9 cellular contexts compared by ENCODE assay signal in the genomic region with DNA sequence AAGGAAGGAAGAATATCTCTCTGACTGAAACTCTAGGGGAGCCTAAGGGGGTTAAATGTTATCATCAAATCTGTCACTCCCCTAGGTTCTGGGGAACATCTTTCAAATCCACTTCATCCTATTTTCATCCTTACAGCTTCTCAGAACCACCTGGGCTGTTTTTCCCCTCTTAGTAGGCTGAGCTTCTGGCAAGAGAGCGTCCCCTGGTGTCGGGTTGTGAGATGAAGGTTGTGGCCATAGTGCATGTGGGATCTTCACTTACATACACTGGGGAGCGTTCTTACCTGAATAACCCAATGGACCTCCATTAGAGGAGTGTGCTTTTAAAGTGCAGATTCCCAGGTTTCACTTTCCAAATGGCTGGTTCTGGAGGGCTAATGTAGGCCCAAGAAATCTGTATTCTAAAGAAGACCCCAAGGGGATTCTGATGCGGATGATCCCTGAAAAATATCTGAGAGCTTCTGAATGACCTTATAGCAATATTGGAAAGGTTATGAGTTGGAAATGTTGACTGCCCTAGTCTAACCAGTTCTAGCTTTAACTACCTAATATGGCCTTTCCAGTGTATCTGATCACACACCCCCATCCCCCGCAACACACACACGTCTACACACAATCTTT.
DNase-seq lines count a peak whose midpoint lies in the region; ATAC-seq, FAIRE-seq and TF ChIP-seq lines count a peak whose summit lies in the region.
"Had no signal": no experiment of that assay in that cellular context is flagged by ENCODE, and none has a peak within 500 bp of the region (broad histone marks: within the 10 kb centered on the region; RNA-seq: fewer than 3 reads in every experiment).

No MANE protein-coding gene starts in this region.

- H3K36me3 ChIP-seq in K562 (ENCODE audit: control insufficient read depth, insufficient read depth, low read length) (no peaks in the 10 kb centered on the region), vagina (no peaks in the 10 kb centered on the region)

- no peak for ATAC-seq in activated CD4-positive, CD25-positive, alpha-beta regulatory T cell treated with anti-CD3 and anti-CD28 coated beads, Interleukin-2, amount 50 U/mL, for 24 hours
- no peak for ATAC-seq in K562

- peak; percentile 16 to 35; a peak in 3 of 4 replicates for TF ChIP-seq RAD21 in K562 (CRISPR knock-in tag; conservative IDR thresholded peaks at IDR 0.05 in 1 of 2, IDR thresholded peaks at IDR 0.05 in 1 of 2)

- H3K4me1 ChIP-seq in K562 (replicated peaks in 1 of 2; ENCODE audit: control insufficient read depth in 2 of 2, insufficient read depth in 2 of 2, low read length in 2 of 2) (no peaks in the 10 kb centered on the region), vagina (no peaks in the 10 kb centered on the region)

- no peaks in the 10 kb centered on the region for H4K20me1 ChIP-seq in K562 (replicated peaks; ENCODE audit: control insufficient read depth, insufficient read depth, low read length)

- no peak overlapping the region for H2AFZ ChIP-seq in K562 (ENCODE audit: low read depth, low read length)

- in situ Hi-C loops in K562 (cut with MboI): no loop called here

- FAIRE-seq in K562 (lab: Jason Lieb, UNC): no peak
- FAIRE-seq: G401.6 had no signal

- TF ChIP-seq POLR2A in K562 (conservative IDR thresholded peaks at IDR 0.05): no peak
- no peak for TF ChIP-seq POLR2A in vagina (IDR thresholded peaks at IDR 0.05)

- TF ChIP-seq EP300 in K562 (IDR thresholded peaks at IDR 0.05; ENCODE audit: low read length): no peak

- H3K4me3 ChIP-seq in K562 (no peak overlapping the region), vagina (no peak overlapping the region)

- TF ChIP-seq CTCF in K562 (IDR thresholded peaks at IDR 0.05 in 2 of 3, conservative IDR thresholded peaks at IDR 0.05 in 1 of 3; ENCODE audit: insufficient read depth in 2 of 3, low read depth in 1 of 3, low read length in 3 of 3): peak in 2 of 3 experiments; percentile 22 to 31; a peak in 1 of 6 replicates
- peak; percentile 15 to 22 (median 19) for TF ChIP-seq CTCF in vagina (IDR thresholded peaks at IDR 0.05)

- H3K79me2 ChIP-seq in K562 (ENCODE audit: control insufficient read depth, insufficient read depth, low read length): no peaks in the 10 kb centered on the region

- DNase-seq in activated CD4-positive, CD25-positive, alpha-beta regulatory T cell treated with anti-CD3 and anti-CD28 coated beads, Interleukin-2, amount 50 U/mL, for 16 hours (ENCODE audit: low read depth, low spot score): peak; percentile 15
- DNase-seq in T follicular helper cell (ENCODE audit: low read depth): peak; percentile 35
- DNase-seq in K562 (ENCODE audit: extremely low read depth in 1 of 4, low spot score in 3 of 4): peak in 3 of 4 experiments; percentile 8 to 13 (median 9)
- DNase-seq in myocyte (ENCODE audit: low read depth): peak; percentile 40
- no peak for DNase-seq in vagina (ENCODE audit: extremely low spot score in 2 of 2)
- DNase-seq in ureter (ENCODE audit: low spot score): no peak
- DNase-seq in glomerular visceral epithelial cell (ENCODE audit: extremely low spot score): no peak

- no peak overlapping the region for H3K4me2 ChIP-seq in K562 (ENCODE audit: insufficient read depth, low read length)

- 1% methylated on average over 6 of the region's 6 CpGs for WGBS in K562 (ENCODE audit: insufficient coverage, low coverage, missing lambda C conversion rate)

- intact Hi-C loops in K562 (cut with micrococcal nuclease) (loop anchor here (10.0 kb wide), 1 partner anchor 879 kb away; no protein-coding TSS in a partner anchor), vagina (cut with DNase I) (no loop called here)

- H3K27me3 ChIP-seq in K562 (ENCODE audit: control insufficient read depth in 2 of 2, insufficient read depth in 2 of 2, low read length in 2 of 2) (no peaks in the 10 kb centered on the region), vagina (no peaks in the 10 kb centered on the region)

- POLR2A ChIA-PET in K562 (lab: Yijun Ruan, JAX): interaction anchor here (0.6 kb wide), 1 partner anchor 628 kb away, joined by 3 read pairs; no protein-coding TSS in a partner anchor

- H3K27ac ChIP-seq in K562 (ENCODE audit: extremely low read depth, low read depth, low read length) (no peak overlapping the region), vagina (no peak overlapping the region)

- H3K9me1 ChIP-seq in K562 (ENCODE audit: control insufficient read depth, insufficient read depth, low read length): no peaks in the 10 kb centered on the region

- H3K9me3 ChIP-seq in K562 (replicated peaks; ENCODE audit: control insufficient read depth, insufficient read depth, low read depth, low read length) (no peaks in the 10 kb centered on the region; the same call in 1 of the 2 replicates), vagina (no peaks in the 10 kb centered on the region)

- BruUV-seq in K562 (replicated peaks; lab: Mats Ljungman, UMichigan): no TSS peak

- H3K9ac ChIP-seq in K562 (ENCODE audit: insufficient read depth in 1 of 2, low read depth in 2 of 2, low read length in 2 of 2): no peak overlapping the region

- CTCF ChIA-PET in K562 (lab: Yijun Ruan, JAX; ENCODE audit: low intra/inter-chr PET ratio): no interaction called here

TF ChIP-seq in K562, 482 proteins besides CTCF, POLR2A, EP300 and RAD21:
- TF ChIP-seq NFIX (CRISPR knock-in tag; IDR thresholded peaks at IDR 0.05; ENCODE audit: low read depth): no peak
- TF ChIP-seq ESRRA (IDR thresholded peaks at IDR 0.05; ENCODE audit: borderline replicate concordance, low read depth): no peak
- no peak for TF ChIP-seq EP400 (IDR thresholded peaks at IDR 0.05)
- TF ChIP-seq, protein P1, sequence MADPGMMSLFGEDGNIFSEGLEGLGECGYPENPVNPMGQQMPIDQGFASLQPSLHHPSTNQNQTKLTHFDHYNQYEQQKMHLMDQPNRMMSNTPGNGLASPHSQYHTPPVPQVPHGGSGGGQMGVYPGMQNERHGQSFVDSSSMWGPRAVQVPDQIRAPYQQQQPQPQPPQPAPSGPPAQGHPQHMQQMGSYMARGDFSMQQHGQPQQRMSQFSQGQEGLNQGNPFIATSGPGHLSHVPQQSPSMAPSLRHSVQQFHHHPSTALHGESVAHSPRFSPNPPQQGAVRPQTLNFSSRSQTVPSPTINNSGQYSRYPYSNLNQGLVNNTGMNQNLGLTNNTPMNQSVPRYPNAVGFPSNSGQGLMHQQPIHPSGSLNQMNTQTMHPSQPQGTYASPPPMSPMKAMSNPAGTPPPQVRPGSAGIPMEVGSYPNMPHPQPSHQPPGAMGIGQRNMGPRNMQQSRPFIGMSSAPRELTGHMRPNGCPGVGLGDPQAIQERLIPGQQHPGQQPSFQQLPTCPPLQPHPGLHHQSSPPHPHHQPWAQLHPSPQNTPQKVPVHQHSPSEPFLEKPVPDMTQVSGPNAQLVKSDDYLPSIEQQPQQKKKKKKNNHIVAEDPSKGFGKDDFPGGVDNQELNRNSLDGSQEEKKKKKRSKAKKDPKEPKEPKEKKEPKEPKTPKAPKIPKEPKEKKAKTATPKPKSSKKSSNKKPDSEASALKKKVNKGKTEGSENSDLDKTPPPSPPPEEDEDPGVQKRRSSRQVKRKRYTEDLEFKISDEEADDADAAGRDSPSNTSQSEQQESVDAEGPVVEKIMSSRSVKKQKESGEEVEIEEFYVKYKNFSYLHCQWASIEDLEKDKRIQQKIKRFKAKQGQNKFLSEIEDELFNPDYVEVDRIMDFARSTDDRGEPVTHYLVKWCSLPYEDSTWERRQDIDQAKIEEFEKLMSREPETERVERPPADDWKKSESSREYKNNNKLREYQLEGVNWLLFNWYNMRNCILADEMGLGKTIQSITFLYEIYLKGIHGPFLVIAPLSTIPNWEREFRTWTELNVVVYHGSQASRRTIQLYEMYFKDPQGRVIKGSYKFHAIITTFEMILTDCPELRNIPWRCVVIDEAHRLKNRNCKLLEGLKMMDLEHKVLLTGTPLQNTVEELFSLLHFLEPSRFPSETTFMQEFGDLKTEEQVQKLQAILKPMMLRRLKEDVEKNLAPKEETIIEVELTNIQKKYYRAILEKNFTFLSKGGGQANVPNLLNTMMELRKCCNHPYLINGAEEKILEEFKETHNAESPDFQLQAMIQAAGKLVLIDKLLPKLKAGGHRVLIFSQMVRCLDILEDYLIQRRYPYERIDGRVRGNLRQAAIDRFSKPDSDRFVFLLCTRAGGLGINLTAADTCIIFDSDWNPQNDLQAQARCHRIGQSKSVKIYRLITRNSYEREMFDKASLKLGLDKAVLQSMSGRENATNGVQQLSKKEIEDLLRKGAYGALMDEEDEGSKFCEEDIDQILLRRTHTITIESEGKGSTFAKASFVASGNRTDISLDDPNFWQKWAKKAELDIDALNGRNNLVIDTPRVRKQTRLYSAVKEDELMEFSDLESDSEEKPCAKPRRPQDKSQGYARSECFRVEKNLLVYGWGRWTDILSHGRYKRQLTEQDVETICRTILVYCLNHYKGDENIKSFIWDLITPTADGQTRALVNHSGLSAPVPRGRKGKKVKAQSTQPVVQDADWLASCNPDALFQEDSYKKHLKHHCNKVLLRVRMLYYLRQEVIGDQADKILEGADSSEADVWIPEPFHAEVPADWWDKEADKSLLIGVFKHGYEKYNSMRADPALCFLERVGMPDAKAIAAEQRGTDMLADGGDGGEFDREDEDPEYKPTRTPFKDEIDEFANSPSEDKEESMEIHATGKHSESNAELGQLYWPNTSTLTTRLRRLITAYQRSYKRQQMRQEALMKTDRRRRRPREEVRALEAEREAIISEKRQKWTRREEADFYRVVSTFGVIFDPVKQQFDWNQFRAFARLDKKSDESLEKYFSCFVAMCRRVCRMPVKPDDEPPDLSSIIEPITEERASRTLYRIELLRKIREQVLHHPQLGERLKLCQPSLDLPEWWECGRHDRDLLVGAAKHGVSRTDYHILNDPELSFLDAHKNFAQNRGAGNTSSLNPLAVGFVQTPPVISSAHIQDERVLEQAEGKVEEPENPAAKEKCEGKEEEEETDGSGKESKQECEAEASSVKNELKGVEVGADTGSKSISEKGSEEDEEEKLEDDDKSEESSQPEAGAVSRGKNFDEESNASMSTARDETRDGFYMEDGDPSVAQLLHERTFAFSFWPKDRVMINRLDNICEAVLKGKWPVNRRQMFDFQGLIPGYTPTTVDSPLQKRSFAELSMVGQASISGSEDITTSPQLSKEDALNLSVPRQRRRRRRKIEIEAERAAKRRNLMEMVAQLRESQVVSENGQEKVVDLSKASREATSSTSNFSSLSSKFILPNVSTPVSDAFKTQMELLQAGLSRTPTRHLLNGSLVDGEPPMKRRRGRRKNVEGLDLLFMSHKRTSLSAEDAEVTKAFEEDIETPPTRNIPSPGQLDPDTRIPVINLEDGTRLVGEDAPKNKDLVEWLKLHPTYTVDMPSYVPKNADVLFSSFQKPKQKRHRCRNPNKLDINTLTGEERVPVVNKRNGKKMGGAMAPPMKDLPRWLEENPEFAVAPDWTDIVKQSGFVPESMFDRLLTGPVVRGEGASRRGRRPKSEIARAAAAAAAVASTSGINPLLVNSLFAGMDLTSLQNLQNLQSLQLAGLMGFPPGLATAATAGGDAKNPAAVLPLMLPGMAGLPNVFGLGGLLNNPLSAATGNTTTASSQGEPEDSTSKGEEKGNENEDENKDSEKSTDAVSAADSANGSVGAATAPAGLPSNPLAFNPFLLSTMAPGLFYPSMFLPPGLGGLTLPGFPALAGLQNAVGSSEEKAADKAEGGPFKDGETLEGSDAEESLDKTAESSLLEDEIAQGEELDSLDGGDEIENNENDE (IDR thresholded peaks at IDR 0.05; ENCODE audit: low read depth, low read length): no peak
- TF ChIP-seq SLC30A9 (CRISPR knock-in tag; IDR thresholded peaks at IDR 0.05): no peak

Comparison
In these comparisons a context has a peak if more than half of its experiments do, and no peak if none do; other contexts are left out.
1. DNase-seq: peak in activated CD4-positive, CD25-positive, alpha-beta regulatory T cell treated with anti-CD3 and anti-CD28 coated beads, Interleukin-2, amount 50 U/mL, for 16 hours (single experiment), T follicular helper cell (single experiment), K562 (3 of 4) and myocyte (single experiment); none in vagina (0 of 2), ureter (single experiment) and glomerular visceral epithelial cell (single experiment).